ENCODE assay signal across 7 cellular contexts in the genomic region with DNA sequence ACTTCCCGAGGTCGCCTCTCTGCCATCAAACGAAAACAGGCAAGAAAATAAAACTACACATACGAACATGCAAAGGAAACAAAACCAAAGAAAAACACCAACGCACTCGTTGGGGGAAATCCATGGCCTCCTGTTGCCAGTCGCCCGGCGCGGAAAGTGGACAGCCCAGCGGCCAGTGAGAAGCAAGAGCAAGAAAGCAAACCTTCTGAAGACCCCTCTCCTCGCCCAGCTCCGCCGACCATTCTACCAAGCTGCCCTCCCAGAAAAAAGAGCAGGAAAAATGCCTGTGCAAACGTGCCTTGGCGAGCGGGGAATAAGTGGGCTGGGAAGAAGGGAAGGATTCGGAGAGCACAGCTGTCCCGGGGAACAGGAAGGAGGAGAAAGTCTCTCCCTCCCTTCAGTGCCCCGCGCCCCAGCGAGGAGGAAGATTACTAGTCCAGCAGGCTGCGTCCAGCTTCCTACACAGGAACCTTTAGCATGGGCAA. TPM values are rescaled to one million over a fixed set of nuclear protein-coding genes. Genes with fewer than 3 reads are reported as not detected.
A peak's percentile ranks its signal among the peaks of the same experiment; 100 is the strongest.
DNase-seq lines count a peak whose midpoint lies in the region; ATAC-seq lines count a peak whose summit lies in the region.

No MANE protein-coding gene starts in this region.

- H3K4me3 ChIP-seq in iPS-11a (ENCODE audit: low read depth, low read length) = peak overlapping the region; percentile 80
- peak overlapping the region; percentile 83 to 93 (median 84) for H3K4me3 ChIP-seq in skeletal muscle tissue (ENCODE audit: low read length in 3 of 3)

- H3K9me3 ChIP-seq in skeletal muscle tissue (ENCODE audit: control insufficient read depth in 3 of 3, low read length in 3 of 3) = no peaks in the 10 kb centered on the region

- H3K27ac ChIP-seq in angular gyrus (ENCODE audit: low read depth, low read length) (peak overlapping the region; percentile 93), skeletal muscle tissue (ENCODE audit: low read depth, low read length) (peak overlapping the region; percentile 72)

- H3K9ac ChIP-seq in skeletal muscle tissue (ENCODE audit: low read depth in 1 of 3, low read length in 3 of 3) = peak overlapping the region; percentile 48 to 79 (median 76)

- ATAC-seq in GM21619 (IDR thresholded peaks at IDR 0.05; ENCODE audit: unreplicated experiment) = peak; percentile 7
- no peak for ATAC-seq in HG02759 (IDR thresholded peaks at IDR 0.05; ENCODE audit: unreplicated experiment)

- peaks cover 0 to 7% (median 3%) of the 10 kb centered on the region in 3 donors for H3K27me3 ChIP-seq in skeletal muscle tissue (ENCODE audit: control insufficient read depth in 3 of 3, insufficient read depth in 3 of 3, low read length in 3 of 3)

- H3K36me3 ChIP-seq in skeletal muscle tissue (ENCODE audit: control insufficient read depth in 3 of 3, insufficient read depth in 3 of 3, low read length in 3 of 3) = no peaks in the 10 kb centered on the region

- DNase-seq in NCI-H524 (lab: John Stamatoyannopoulos, UW) = peak; percentile 91 to 93
- no peak for DNase-seq in AG20443 (ENCODE audit: low spot score)

- H3K4me1 ChIP-seq in skeletal muscle tissue (ENCODE audit: control insufficient read depth in 3 of 3, insufficient read depth in 3 of 3, low read length in 3 of 3) = peaks cover 7 to 25% (median 12%) of the 10 kb centered on the region in 3 donors

RNA-seq across cellular contexts. Expression of a gene that starts 0.8 kb away (rescaled TPM):
- 39.1 TPM for total RNA-seq in skeletal muscle tissue
